In genomic region chr14:92426237-92426636, GRCh38 we compare ENCODE assay signal across 14 cellular contexts.
A peak's percentile ranks its signal among the peaks of the same experiment; 100 is the strongest.
DNase-seq lines count a peak whose midpoint lies in the region; FAIRE-seq and TF ChIP-seq lines count a peak whose summit lies in the region.
"Had no signal": no experiment of that assay in that cellular context is flagged by ENCODE, and none has a peak within 500 bp of the region (broad histone marks: within the 10 kb centered on the region; RNA-seq: fewer than 3 reads in every experiment).

No MANE protein-coding gene starts in this region.

- in situ Hi-C loops in astrocyte of the cerebellum (cut with HindIII; ENCODE audit: low sequenced_read_pairs) = no loop called here

- no peak for TF ChIP-seq CTCF in astrocyte of the cerebellum (IDR thresholded peaks at IDR 0.05; ENCODE audit: low read depth, low read length, missing control alignments)

- no peak for FAIRE-seq in RCC 7860 (lab: Jason Lieb, UNC)

- no peak overlapping the region for H3K4me3 ChIP-seq in astrocyte of the cerebellum (ENCODE audit: low read depth, low read length)
- H3K4me3 ChIP-seq: esophagus muscularis mucosa, HAP-1 had no signal

- peak; percentile 70 for DNase-seq in AG08395 (ENCODE audit: low spot score)
- peak; percentile 14 for DNase-seq in HCEC 1CT
- DNase-seq in astrocyte of the cerebellum (ENCODE audit: low read depth) = peak; percentile 78
- DNase-seq in kidney tubule cell (ENCODE audit: low spot score) = peak; percentile 18
- DNase-seq in cerebellar cortex (ENCODE audit: low spot score) = no peak
- no peak for DNase-seq in NCI-H1436 (lab: John Stamatoyannopoulos, UW)
- DNase-seq in SW 1271 (lab: John Stamatoyannopoulos, UW) = no peak
- DNase-seq in RCC 7860 (ENCODE audit: low spot score) = no peak
- DNase-seq: AML-193, KBM-7, NCI-H1417 treated with DMSO at 0.1 percent for 48 hours, T-cell had no signal

Comparison
In these comparisons a context has a peak if more than half of its experiments do, and no peak if none do; other contexts are left out.
1. DNase-seq: peak in AG08395 (single experiment), HCEC 1CT (single experiment), astrocyte of the cerebellum (single experiment) and kidney tubule cell (single experiment); none in cerebellar cortex (single experiment), NCI-H1436 (single experiment), SW 1271 (0 of 2) and RCC 7860 (single experiment).